In genomic region chr6:30544666-30545272, GRCh38 we compare ENCODE assay signal across 8 cellular contexts. TPM values are rescaled to one million over a fixed set of nuclear protein-coding genes. Genes with fewer than 3 reads are reported as not detected.
DNase-seq lines count a peak whose midpoint lies in the region; ATAC-seq, FAIRE-seq and TF ChIP-seq lines count a peak whose summit lies in the region.

No MANE protein-coding gene starts in this region.

- no peak overlapping the region for H3K23ac ChIP-seq in H1 (ENCODE audit: insufficient read length)
- no peak overlapping the region for H3K23ac ChIP-seq in mesendoderm (ENCODE audit: low read length)

- H3K9ac ChIP-seq in H1 (replicated peaks in 1 of 4; ENCODE audit: extremely low read depth in 1 of 4, low read depth in 3 of 4, low read length in 3 of 4) (no peak overlapping the region), mesendoderm (ENCODE audit: low read length) (no peak overlapping the region)

- peak; percentile 58 to 61 for TF ChIP-seq RAD21 in H1 (IDR thresholded peaks at IDR 0.05 in 1 of 2, conservative IDR thresholded peaks at IDR 0.05 in 1 of 2; ENCODE audit: low read depth in 2 of 2, low read length in 2 of 2)

- H2BK120ac ChIP-seq in H1 (replicated peaks; ENCODE audit: low read depth, low read length) (no peak overlapping the region), mesendoderm (ENCODE audit: low read depth, low read length) (no peak overlapping the region)

- peak overlapping the region; percentile 38 for H3K27ac Mint-ChIP-seq in activated CD4-positive, alpha-beta memory T cell treated with anti-CD3 and anti-CD28 coated beads for 36 hours
- H3K27ac Mint-ChIP-seq in activated CD4-positive, alpha-beta memory T cell treated with anti-CD3 and anti-CD28 coated beads, Interleukin-2, amount 10 ng/mL, durations not matched to agents 7 days and 5 days, result no peak overlapping the region

- peaks cover 8% of the 10 kb centered on the region for H3K36me3 Mint-ChIP-seq in activated CD4-positive, alpha-beta memory T cell treated with anti-CD3 and anti-CD28 coated beads for 36 hours
- H3K36me3 Mint-ChIP-seq in activated CD4-positive, alpha-beta memory T cell treated with anti-CD3 and anti-CD28 coated beads, Interleukin-2, amount 10 ng/mL, durations not matched to agents 7 days and 5 days (ENCODE audit: low read depth), result peaks cover 33% of the 10 kb centered on the region

- H2AK5ac ChIP-seq in H1 (ENCODE audit: low read depth, low read length) (no peak overlapping the region), mesendoderm (ENCODE audit: low read length) (no peak overlapping the region)

- CTCF ChIA-PET in activated CD4-positive, alpha-beta memory T cell treated with anti-CD3 and anti-CD28 coated beads for 36 hours (lab: Charles Lee), result interaction anchor here (0.5 to 15.9 kb wide), 48 partner anchors 9 to 1145 kb away, joined by 3 to 446 read pairs (median 4); partner anchors contain the start of genes ABCF1, GNL1 and PRR3
- CTCF ChIA-PET in activated CD4-positive, alpha-beta memory T cell treated with anti-CD3 and anti-CD28 coated beads, Interleukin-2, amount 10 ng/mL, durations not matched to agents 7 days and 5 days (lab: Charles Lee), result interaction anchor here (0.5 to 16.0 kb wide), 41 partner anchors 9 to 980 kb away, joined by 3 to 267 read pairs (median 4); partner anchors contain the start of genes ABCF1, DHX16, GNL1 and MDC1
- CTCF ChIA-PET in H1 (lab: Charles Lee; ENCODE audit: partially characterized antibody), result interaction anchor here (0.6 to 20.8 kb wide), 36 partner anchors 9 to 882 kb away, joined by 3 to 326 read pairs (median 4); partner anchors contain the start of genes GNL1, MRPS18B and PRR3

- peaks cover 30% of the 10 kb centered on the region for H3K4me1 Mint-ChIP-seq in activated CD4-positive, alpha-beta memory T cell treated with anti-CD3 and anti-CD28 coated beads for 36 hours (ENCODE audit: low read depth)
- H3K4me1 Mint-ChIP-seq in activated CD4-positive, alpha-beta memory T cell treated with anti-CD3 and anti-CD28 coated beads, Interleukin-2, amount 10 ng/mL, durations not matched to agents 7 days and 5 days, result peaks cover 34% of the 10 kb centered on the region

- H3K4me1 ChIP-seq in H1 (replicated peaks in 1 of 4; ENCODE audit: control insufficient read depth in 3 of 4, insufficient read depth in 4 of 4, low read length in 3 of 4) (no peaks in the 10 kb centered on the region), mesendoderm (ENCODE audit: control insufficient read depth, low read depth, low read length) (no peaks in the 10 kb centered on the region)

- ATAC-seq in GM18511 (IDR thresholded peaks at IDR 0.05; ENCODE audit: unreplicated experiment) (no peak), HG02610 (IDR thresholded peaks at IDR 0.05; ENCODE audit: unreplicated experiment) (no peak)

- H4K91ac ChIP-seq in H1 (replicated peaks; ENCODE audit: insufficient read length, low read length), result no peak overlapping the region

- peak; percentile 7 for FAIRE-seq in H1 (lab: Jason Lieb, UNC)

- no peak overlapping the region for H3K4me2 ChIP-seq in H1 (ENCODE audit: insufficient read depth in 1 of 2, low read depth in 2 of 2, low read length in 2 of 2)
- H3K4me2 ChIP-seq in mesendoderm (ENCODE audit: low read length), result no peak overlapping the region

- H3K27ac ChIP-seq in KOPT-K1 (ENCODE audit: low read depth, low read length, poor library complexity, severe bottlenecking), result peak overlapping the region; percentile 25
- H3K27ac ChIP-seq in H1 (ENCODE audit: low read depth, low read length), result no peak overlapping the region
- no peak overlapping the region for H3K27ac ChIP-seq in mesendoderm (ENCODE audit: low read depth, low read length)

- no peak overlapping the region for H3K18ac ChIP-seq in H1 (ENCODE audit: extremely low read depth, low read length)
- H3K18ac ChIP-seq in mesendoderm (ENCODE audit: low read length), result no peak overlapping the region

- H4K8ac ChIP-seq in H1 (ENCODE audit: extremely low read depth, insufficient read depth, low read length), result no peak overlapping the region
- no peak overlapping the region for H4K8ac ChIP-seq in mesendoderm (ENCODE audit: low read depth, low read length)

- H2BK15ac ChIP-seq in H1 (ENCODE audit: low read length), result no peak overlapping the region
- no peak overlapping the region for H2BK15ac ChIP-seq in mesendoderm (replicated peaks; ENCODE audit: low read depth)

- TF ChIP-seq EP300 in H1 (IDR thresholded peaks at IDR 0.05; ENCODE audit: borderline replicate concordance in 1 of 2, low read depth in 2 of 2, low read length in 2 of 2), result no peak

- H3K4me3 ChIP-seq in H1 (ENCODE audit: extremely low read depth in 1 of 4, insufficient read depth in 2 of 4, low read depth in 3 of 4, low read length in 4 of 4) (no peak overlapping the region), mesendoderm (ENCODE audit: low read length) (no peak overlapping the region)

- H3K36me3 ChIP-seq in KOPT-K1 (ENCODE audit: insufficient read depth, low read length), result peaks cover 47% of the 10 kb centered on the region
- H3K36me3 ChIP-seq in H1 (ENCODE audit: control insufficient read depth in 2 of 4, insufficient read depth in 4 of 4, low read length in 3 of 4), result peaks cover 5 to 18% (median 10%) of the 10 kb centered on the region in 4 experiments; a peak in 6 of 8 replicates
- H3K36me3 ChIP-seq in mesendoderm (ENCODE audit: control insufficient read depth, insufficient read depth, low read length), result peaks cover 2% of the 10 kb centered on the region

- no peak overlapping the region for H3K14ac ChIP-seq in H1 (ENCODE audit: insufficient read length)

- no peaks in the 10 kb centered on the region for H3K23me2 ChIP-seq in H1 (ENCODE audit: low read depth, low read length)

- no peak for DNase-seq in activated CD4-positive, alpha-beta memory T cell treated with anti-CD3 and anti-CD28 coated beads for 36 hours
- DNase-seq in activated CD4-positive, alpha-beta memory T cell treated with anti-CD3 and anti-CD28 coated beads, Interleukin-2, amount 10 ng/mL, durations not matched to agents 7 days and 5 days, result no peak
- DNase-seq in SHP77 treated with DMSO at 0.1 percent for 48 hours (lab: John Stamatoyannopoulos, UW) (peak; percentile 6), H1 (ENCODE audit: low read depth in 1 of 2, low spot score in 2 of 2) (no peak), mesendoderm (peak; percentile 70)

- H3K9me3 ChIP-seq in KOPT-K1 (ENCODE audit: insufficient read depth, low read length, poor library complexity, severe bottlenecking) (no peaks in the 10 kb centered on the region), H1 (ENCODE audit: insufficient read depth in 2 of 2, low read depth in 1 of 2, low read length in 1 of 2) (no peaks in the 10 kb centered on the region)

- WGBS in H1 (ENCODE audit: extremely low coverage in 1 of 2, insufficient coverage in 1 of 2, insufficient read length in 1 of 2, insufficient replicate concordance in 2 of 2, low coverage in 1 of 2, low lambda C conversion rate in 2 of 2, missing lambda C conversion rate in 1 of 2), 2 experiments, result 72% methylated on average over 6 of the region's 6 CpGs; no CpG with 5 or more reads in 1 of the 2 experiments
- no CpG with 5 or more reads among the region's 6 CpGs for WGBS in mesendoderm (ENCODE audit: extremely low coverage, insufficient coverage, low lambda C conversion rate)

- H2BK12ac ChIP-seq in H1 (ENCODE audit: low read depth, low read length), result no peak overlapping the region

- H4K5ac ChIP-seq in H1 (ENCODE audit: insufficient read length, low read depth, low read length) (no peak overlapping the region), mesendoderm (ENCODE audit: low read length) (no peak overlapping the region)

- H3K4ac ChIP-seq in H1 (replicated peaks; ENCODE audit: insufficient read length, low read depth, low read length) (no peak overlapping the region), mesendoderm (ENCODE audit: low read depth, low read length) (no peak overlapping the region)

- H3K4me3 Mint-ChIP-seq in activated CD4-positive, alpha-beta memory T cell treated with anti-CD3 and anti-CD28 coated beads for 36 hours, result no peak overlapping the region
- H3K4me3 Mint-ChIP-seq in activated CD4-positive, alpha-beta memory T cell treated with anti-CD3 and anti-CD28 coated beads, Interleukin-2, amount 10 ng/mL, durations not matched to agents 7 days and 5 days, result no peak overlapping the region

- no peaks in the 10 kb centered on the region for H3K79me2 ChIP-seq in H1 (ENCODE audit: control insufficient read depth in 1 of 2, insufficient read depth in 2 of 2, low read length in 2 of 2)
- no peaks in the 10 kb centered on the region for H3K79me2 ChIP-seq in mesendoderm (ENCODE audit: control insufficient read depth, insufficient read depth, low read length)

- H2BK20ac ChIP-seq in H1 (ENCODE audit: low read length), result no peak overlapping the region

- no peaks in the 10 kb centered on the region for H3K9me3 Mint-ChIP-seq in activated CD4-positive, alpha-beta memory T cell treated with anti-CD3 and anti-CD28 coated beads for 36 hours
- no peaks in the 10 kb centered on the region for H3K9me3 Mint-ChIP-seq in activated CD4-positive, alpha-beta memory T cell treated with anti-CD3 and anti-CD28 coated beads, Interleukin-2, amount 10 ng/mL, durations not matched to agents 7 days and 5 days

- H2BK5ac ChIP-seq in H1 (ENCODE audit: low read depth, low read length) (no peak overlapping the region), mesendoderm (ENCODE audit: low read length) (no peak overlapping the region)

- H3K79me1 ChIP-seq in H1 (ENCODE audit: low read depth, low read length) (no peaks in the 10 kb centered on the region), mesendoderm (ENCODE audit: low read length) (no peaks in the 10 kb centered on the region)

- TF ChIP-seq CTCF in H1 (IDR thresholded peaks at IDR 0.05; ENCODE audit: control extremely low read depth in 1 of 3, insufficient read depth in 1 of 3, low read depth in 1 of 3, low read length in 3 of 3), result peak in 2 of 3 experiments; percentile 70 to 76; a peak in 3 of 4 replicates

- POLR2A ChIA-PET in activated CD4-positive, alpha-beta memory T cell treated with anti-CD3 and anti-CD28 coated beads for 36 hours (lab: Charles Lee), result interaction anchor here (0.5 to 2.4 kb wide), 11 partner anchors 10 to 1547 kb away, joined by 3 to 11 read pairs (median 4); no protein-coding TSS in a partner anchor
- POLR2A ChIA-PET in activated CD4-positive, alpha-beta memory T cell treated with anti-CD3 and anti-CD28 coated beads, Interleukin-2, amount 10 ng/mL, durations not matched to agents 7 days and 5 days (lab: Charles Lee), result interaction anchor here (0.6 to 7.9 kb wide), 13 partner anchors 11 to 186 kb away, joined by 3 to 119 read pairs (median 4); partner anchors contain the start of genes ABCF1, GNL1 and PRR3
- POLR2A ChIA-PET in H1 (lab: Charles Lee; ENCODE audit: partially characterized antibody), result interaction anchor here (0.6 to 4.5 kb wide), 9 partner anchors 11 to 338 kb away, joined by 3 to 47 read pairs (median 3); partner anchors contain the start of genes ABCF1, GNL1 and PRR3

- H4K20me1 ChIP-seq in H1 (replicated peaks in 1 of 2; ENCODE audit: control insufficient read depth in 1 of 2, insufficient read depth in 2 of 2, low read length in 2 of 2), result peaks cover 2% of the 10 kb centered on the region in 2 experiments

- H2AFZ ChIP-seq in H1 (ENCODE audit: low read length), result no peak overlapping the region

- H3K27me3 Mint-ChIP-seq in activated CD4-positive, alpha-beta memory T cell treated with anti-CD3 and anti-CD28 coated beads for 36 hours, result no peaks in the 10 kb centered on the region
- no peaks in the 10 kb centered on the region for H3K27me3 Mint-ChIP-seq in activated CD4-positive, alpha-beta memory T cell treated with anti-CD3 and anti-CD28 coated beads, Interleukin-2, amount 10 ng/mL, durations not matched to agents 7 days and 5 days

- H3K56ac ChIP-seq in H1 (replicated peaks; ENCODE audit: insufficient read length, low read depth, low read length) (no peak overlapping the region), mesendoderm (ENCODE audit: low read length) (no peak overlapping the region)

- intact Hi-C loops in activated CD4-positive, alpha-beta memory T cell treated with anti-CD3 and anti-CD28 coated beads for 36 hours (cut with micrococcal nuclease), result loop anchor here (1.0 to 10.0 kb wide), 5 partner anchors 12 to 540 kb away; partner anchors contain the start of genes GNL1, MRPS18B and PPP1R10

- TF ChIP-seq POLR2A in H1 (IDR thresholded peaks at IDR 0.05; ENCODE audit: control extremely low read depth in 1 of 2, low read depth in 2 of 2, low read length in 2 of 2), result no peak

- H3K27me3 ChIP-seq in H1 (replicated peaks in 1 of 4; ENCODE audit: control insufficient read depth in 3 of 4, extremely low read depth in 1 of 4, insufficient read depth in 3 of 4, low read length in 3 of 4) (no peaks in the 10 kb centered on the region), mesendoderm (ENCODE audit: insufficient read depth, low read length, poor library complexity) (no peaks in the 10 kb centered on the region)

RNA-seq across cellular contexts. Expression of gene GNL1, which starts 11.5 kb away (rescaled TPM):
- 10 to 100 TPM; 94.0 to 95.8 TPM for total RNA-seq in activated CD4-positive, alpha-beta memory T cell treated with anti-CD3 and anti-CD28 coated beads for 36 hours
- total RNA-seq in activated CD4-positive, alpha-beta memory T cell treated with anti-CD3 and anti-CD28 coated beads, Interleukin-2, amount 10 ng/mL, durations not matched to agents 7 days and 5 days, result 10 to 100 TPM; 62.1 to 70.8 TPM
- total RNA-seq in H1 (2021; fragmentation: NEBNext Ultra II Directional; extraction: Animal tissue kit (Norgen Biotek cat#: 25700)), result 67.8 and 75.4 TPM in 2 replicates
- 42.4 and 52.9 TPM in 2 replicates for polyA plus RNA-seq in H1 (2011; rRNA removed)
- 47.6 TPM for polyA plus RNA-seq in H1 (2011; cell fraction: cytosol; rRNA removed)
- 56.7 TPM for polyA plus RNA-seq in H1 (2011; cell fraction: nucleus; rRNA removed)
- polyA plus RNA-seq in H1 (2012, experiment 1 of 2), result 48.1 to 77.3 TPM (median 64.7 TPM) in 4 replicates
- polyA plus RNA-seq in H1 (2012, experiment 2 of 2), result 42.4 TPM
- 28.4 TPM for polyA plus RNA-seq in H1 (2013, experiment 1 of 2)
- 25.4 TPM for polyA plus RNA-seq in H1 (2013, experiment 2 of 2)
- polyA minus RNA-seq in H1 (2011; rRNA and poly(A)+ RNA removed), result 34.6 and 41.3 TPM in 2 replicates
- 19.2 TPM for polyA minus RNA-seq in H1 (2011; cell fraction: cytosol; rRNA and poly(A)+ RNA removed)
- 18.8 TPM for polyA minus RNA-seq in H1 (2011; cell fraction: nucleus; rRNA and poly(A)+ RNA removed)
- polyA plus RNA-seq in mesendoderm (2013, experiment 1 of 2), result 32.3 TPM
- polyA plus RNA-seq in mesendoderm (2013, experiment 2 of 2), result 30.9 TPM

RNA-seq across cellular contexts. Expression of gene PRR3, which starts 12.3 kb away (rescaled TPM):
- total RNA-seq in activated CD4-positive, alpha-beta memory T cell treated with anti-CD3 and anti-CD28 coated beads for 36 hours, result 10 to 100 TPM; 22.4 to 22.6 TPM
- total RNA-seq in activated CD4-positive, alpha-beta memory T cell treated with anti-CD3 and anti-CD28 coated beads, Interleukin-2, amount 10 ng/mL, durations not matched to agents 7 days and 5 days, result 10 to 100 TPM; 15.3 TPM
- 10.5 and 11.6 TPM in 2 replicates for total RNA-seq in H1 (2021; fragmentation: NEBNext Ultra II Directional; extraction: Animal tissue kit (Norgen Biotek cat#: 25700))
- polyA plus RNA-seq in H1 (2011; rRNA removed), result 24.2 and 24.3 TPM in 2 replicates
- polyA plus RNA-seq in H1 (2011; cell fraction: cytosol; rRNA removed), result 16.3 TPM
- polyA plus RNA-seq in H1 (2011; cell fraction: nucleus; rRNA removed), result 20.5 TPM
- polyA plus RNA-seq in H1 (2012, experiment 1 of 2), result 10.3 to 11.8 TPM (median 11.1 TPM) in 4 replicates
- 7.9 TPM for polyA plus RNA-seq in H1 (2012, experiment 2 of 2)
- polyA plus RNA-seq in H1 (2013, experiment 1 of 2), result 13.5 TPM
- 11.3 TPM for polyA plus RNA-seq in H1 (2013, experiment 2 of 2)
- 17.6 and 20.3 TPM in 2 replicates for polyA minus RNA-seq in H1 (2011; rRNA and poly(A)+ RNA removed)
- 5.6 TPM for polyA minus RNA-seq in H1 (2011; cell fraction: cytosol; rRNA and poly(A)+ RNA removed)
- polyA minus RNA-seq in H1 (2011; cell fraction: nucleus; rRNA and poly(A)+ RNA removed), result 17.8 TPM
- polyA plus RNA-seq in mesendoderm (2013, experiment 1 of 2), result 13.3 TPM
- 12.5 TPM for polyA plus RNA-seq in mesendoderm (2013, experiment 2 of 2)

RNA-seq across cellular contexts. Expression of gene ABCF1, which starts 26.5 kb away (rescaled TPM):
- 10 to 100 TPM; 87.0 to 87.1 TPM for total RNA-seq in activated CD4-positive, alpha-beta memory T cell treated with anti-CD3 and anti-CD28 coated beads for 36 hours
- total RNA-seq in activated CD4-positive, alpha-beta memory T cell treated with anti-CD3 and anti-CD28 coated beads, Interleukin-2, amount 10 ng/mL, durations not matched to agents 7 days and 5 days, result 10 to 100 TPM; 64.3 to 65.2 TPM
- 119 and 123 TPM in 2 replicates for total RNA-seq in H1 (2021; fragmentation: NEBNext Ultra II Directional; extraction: Animal tissue kit (Norgen Biotek cat#: 25700))
- polyA plus RNA-seq in H1 (2011; rRNA removed), result 48.8 and 59.5 TPM in 2 replicates
- polyA plus RNA-seq in H1 (2011; cell fraction: cytosol; rRNA removed), result 71.0 TPM
- 104 TPM for polyA plus RNA-seq in H1 (2011; cell fraction: nucleus; rRNA removed)
- 112 to 134 TPM (median 123 TPM) in 4 replicates for polyA plus RNA-seq in H1 (2012, experiment 1 of 2)
- 36.5 TPM for polyA plus RNA-seq in H1 (2012, experiment 2 of 2)
- polyA plus RNA-seq in H1 (2013, experiment 1 of 2), result 91.5 TPM
- 94.1 TPM for polyA plus RNA-seq in H1 (2013, experiment 2 of 2)
- polyA minus RNA-seq in H1 (2011; rRNA and poly(A)+ RNA removed), result 84.1 and 96.9 TPM in 2 replicates
- polyA minus RNA-seq in H1 (2011; cell fraction: cytosol; rRNA and poly(A)+ RNA removed), result 62.4 TPM
- polyA minus RNA-seq in H1 (2011; cell fraction: nucleus; rRNA and poly(A)+ RNA removed), result 48.9 TPM
- 106 TPM for polyA plus RNA-seq in mesendoderm (2013, experiment 1 of 2)
- 106 TPM for polyA plus RNA-seq in mesendoderm (2013, experiment 2 of 2)

RNA-seq across cellular contexts. Expression of gene HLA-E, which starts 55.5 kb away (rescaled TPM):
- total RNA-seq in activated CD4-positive, alpha-beta memory T cell treated with anti-CD3 and anti-CD28 coated beads for 36 hours, result 100 to 1,000 TPM; 481 to 485 TPM
- 100 to 1,000 TPM; 757 to 767 TPM for total RNA-seq in activated CD4-positive, alpha-beta memory T cell treated with anti-CD3 and anti-CD28 coated beads, Interleukin-2, amount 10 ng/mL, durations not matched to agents 7 days and 5 days
- total RNA-seq in H1 (2021; fragmentation: NEBNext Ultra II Directional; extraction: Animal tissue kit (Norgen Biotek cat#: 25700)), result 24.4 and 28.0 TPM in 2 replicates
- 20.2 and 26.1 TPM in 2 replicates for polyA plus RNA-seq in H1 (2011; rRNA removed)
- 29.0 TPM for polyA plus RNA-seq in H1 (2011; cell fraction: cytosol; rRNA removed)
- 29.1 TPM for polyA plus RNA-seq in H1 (2011; cell fraction: nucleus; rRNA removed)
- 26.1 to 29.2 TPM (median 27.6 TPM) in 4 replicates for polyA plus RNA-seq in H1 (2012, experiment 1 of 2)
- polyA plus RNA-seq in H1 (2012, experiment 2 of 2), result 30.7 TPM
- 35.3 TPM for polyA plus RNA-seq in H1 (2013, experiment 1 of 2)
- polyA plus RNA-seq in H1 (2013, experiment 2 of 2), result 41.8 TPM
- polyA minus RNA-seq in H1 (2011; rRNA and poly(A)+ RNA removed), result 17.0 and 18.3 TPM in 2 replicates
- polyA minus RNA-seq in H1 (2011; cell fraction: cytosol; rRNA and poly(A)+ RNA removed), result 16.2 TPM
- polyA minus RNA-seq in H1 (2011; cell fraction: nucleus; rRNA and poly(A)+ RNA removed), result 20.6 TPM
- 13.9 TPM for polyA plus RNA-seq in mesendoderm (2013, experiment 1 of 2)
- 13.3 TPM for polyA plus RNA-seq in mesendoderm (2013, experiment 2 of 2)

Comparison
In these comparisons a context has a peak if more than half of its experiments do, and no peak if none do; other contexts are left out.
1. DNase-seq: peak in SHP77 treated with DMSO at 0.1 percent for 48 hours (single experiment) and mesendoderm (single experiment); none in activated CD4-positive, alpha-beta memory T cell treated with anti-CD3 and anti-CD28 coated beads for 36 hours (single experiment), activated CD4-positive, alpha-beta memory T cell treated with anti-CD3 and anti-CD28 coated beads, Interleukin-2, amount 10 ng/mL, durations not matched to agents 7 days and 5 days (single experiment) and H1 (0 of 2).